ENCODE assay signal across 8 cellular contexts in genomic region chr18:70205421-70206397, GRCh38. TPM values are rescaled to one million over a fixed set of nuclear protein-coding genes. Genes with fewer than 3 reads are reported as not detected.
A peak's percentile ranks its signal among the peaks of the same experiment; 100 is the strongest.
DNase-seq lines count a peak whose midpoint lies in the region; ATAC-seq, FAIRE-seq and TF ChIP-seq lines count a peak whose summit lies in the region.

Gene RTTN, minus strand, starts transcription at chr18:70205687. Its CDS starts 29 bp downstream, at chr18:70205658.

- intact Hi-C loops in OCI-LY7 (cut with micrococcal nuclease; ENCODE audit: unreplicated experiment) (loop anchor here (10.0 kb wide), 2 partner anchors 229 to 1491 kb away; partner anchors contain the start of gene TMX3), endothelial cell of umbilical vein (cut with micrococcal nuclease) (loop anchor here (1.0 kb wide), 4 partner anchors 83 to 1490 kb away; partner anchors contain the start of gene TMX3)

- H3K4me1 ChIP-seq in OCI-LY7 (ENCODE audit: insufficient read depth, low read length, poor library complexity, severe bottlenecking) (peaks cover 12% of the 10 kb centered on the region), endothelial cell of umbilical vein (ENCODE audit: control insufficient read depth, extremely low read depth, insufficient read depth, low read length) (peaks cover 8% of the 10 kb centered on the region)

- DNase-seq in D341Med (ENCODE audit: low spot score), result peak; percentile 99
- DNase-seq in HuH-7.5 (ENCODE audit: low spot score), result peak; percentile 27
- peak; percentile 88 for DNase-seq in OCI-LY7 (ENCODE audit: low spot score)
- peak; percentile 88 for DNase-seq in activated T-cell treated with anti-CD3 and anti-CD28 coated beads for 1 hour (ENCODE audit: low read depth)
- DNase-seq in endothelial cell of umbilical vein (ENCODE audit: low read depth, low spot score), result peak; percentile 96
- peak; percentile 94 for DNase-seq in middle frontal gyrus (ENCODE audit: extremely low spot score, low spot score)
- peak; percentile 86 to 91 for DNase-seq in stimulated activated CD8-positive, alpha-beta memory T cell treated with anti-CD3 and anti-CD28 coated beads, Interleukin-2, amount 100 ng/mL, for 48 hours (ENCODE audit: low read depth in 2 of 2)

- H3K9me3 ChIP-seq in OCI-LY7 (ENCODE audit: low read length) (no peaks in the 10 kb centered on the region), endothelial cell of umbilical vein (replicated peaks; ENCODE audit: control insufficient read depth, insufficient read depth, low read length) (no peaks in the 10 kb centered on the region)

- no peaks in the 10 kb centered on the region for H3K9me1 ChIP-seq in endothelial cell of umbilical vein (replicated peaks; ENCODE audit: control insufficient read depth, extremely low read depth, insufficient read depth, low read length)

- dilution Hi-C loops in endothelial cell of umbilical vein (cut with MboI; ENCODE audit: extremely low pct_ligation_motif_present, low sequenced_read_pairs), result no loop called here

- TF ChIP-seq POLR2A in endothelial cell of umbilical vein (IDR thresholded peaks at IDR 0.05; ENCODE audit: low read depth, low read length), result no peak

- peak within 1 kb of the TSS; percentile 82 for H3K4me3 ChIP-seq in OCI-LY7 (ENCODE audit: low read depth, low read length, poor library complexity, severe bottlenecking)
- H3K4me3 ChIP-seq in endothelial cell of umbilical vein (replicated peaks in 1 of 3; ENCODE audit: insufficient read depth in 1 of 3, low read depth in 1 of 3, low read length in 3 of 3), result peak within 1 kb of the TSS; percentile 89 to 96 (median 95)

- H3K9ac ChIP-seq in endothelial cell of umbilical vein (replicated peaks; ENCODE audit: extremely low read depth, insufficient read depth, low read length), result peak within 1 kb of the TSS; percentile 94

- TF ChIP-seq CTCF in OCI-LY7 (conservative IDR thresholded peaks at IDR 0.05; ENCODE audit: low read length), result no peak
- no peak for TF ChIP-seq CTCF in endothelial cell of umbilical vein (IDR thresholded peaks at IDR 0.05; ENCODE audit: extremely low read depth in 1 of 2, insufficient read depth in 1 of 2, low read depth in 1 of 2, low read length in 2 of 2)

- H2AFZ ChIP-seq in OCI-LY7 (ENCODE audit: low read length) (peak within 1 kb of the TSS; percentile 99), endothelial cell of umbilical vein (ENCODE audit: low read depth, low read length) (peak within 1 kb of the TSS; percentile 100)

- H3K79me2 ChIP-seq in OCI-LY7 (ENCODE audit: insufficient read depth, low read depth, low read length) (peaks cover 12% of the 10 kb centered on the region; the same call in 1 of the 2 replicates), endothelial cell of umbilical vein (ENCODE audit: control insufficient read depth, insufficient read depth, low read length) (peaks cover 12% of the 10 kb centered on the region)

- no peaks in the 10 kb centered on the region for H4K20me1 ChIP-seq in OCI-LY7 (ENCODE audit: insufficient read depth, low read length)
- no peaks in the 10 kb centered on the region for H4K20me1 ChIP-seq in endothelial cell of umbilical vein (replicated peaks; ENCODE audit: control insufficient read depth, extremely low read depth, insufficient read depth, low read length)

- H3K4me2 ChIP-seq in OCI-LY7 (ENCODE audit: low read length) (peak within 1 kb of the TSS; percentile 90), endothelial cell of umbilical vein (ENCODE audit: insufficient read depth, low read length) (peak within 1 kb of the TSS; percentile 92)

- H3K9me2 ChIP-seq in OCI-LY7 (ENCODE audit: insufficient read depth, low read length), result no peaks in the 10 kb centered on the region

- peaks cover 14% of the 10 kb centered on the region for H3K36me3 ChIP-seq in OCI-LY7 (ENCODE audit: insufficient read depth, low read length)
- H3K36me3 ChIP-seq in endothelial cell of umbilical vein (ENCODE audit: control insufficient read depth in 2 of 2, extremely low read depth in 1 of 2, insufficient read depth in 2 of 2, low read length in 2 of 2), result no peaks in the 10 kb centered on the region

- POLR2A ChIA-PET in OCI-LY7 (lab: Charles Lee), result interaction anchor here (0.7 to 1.2 kb wide), 2 partner anchors 10 to 25 kb away, joined by 4 to 5 read pairs; no protein-coding TSS in a partner anchor
- POLR2A ChIA-PET in endothelial cell of umbilical vein (lab: Charles Lee), result interaction anchor here (0.6 to 1.2 kb wide), 3 partner anchors 10 to 216 kb away, joined by 3 read pairs; no protein-coding TSS in a partner anchor

- H3K27me3 ChIP-seq in endothelial cell of umbilical vein (ENCODE audit: control insufficient read depth in 2 of 2, insufficient read depth in 2 of 2, low read length in 2 of 2), result peaks cover 0 to 9% of the 10 kb centered on the region in 2 experiments

- H3K27ac ChIP-seq in OCI-LY7 (ENCODE audit: low read depth, low read length, poor library complexity, severe bottlenecking) (peak within 1 kb of the TSS; percentile 77), endothelial cell of umbilical vein (ENCODE audit: insufficient read depth, low read depth, low read length) (peak within 1 kb of the TSS; percentile 87)

- peak; percentile 95 for ATAC-seq in GM21526 (IDR thresholded peaks at IDR 0.05; ENCODE audit: low FRiP score, unreplicated experiment)

- FAIRE-seq in endothelial cell of umbilical vein (lab: Jason Lieb, UNC), result peak; percentile 93

- BruUV-seq in OCI-LY7 (replicated peaks; lab: Mats Ljungman, UMichigan) (no TSS peak), endothelial cell of umbilical vein (replicated peaks; lab: Mats Ljungman, UMichigan) (no TSS peak)

- CTCF ChIA-PET in OCI-LY7 (lab: Charles Lee; ENCODE audit: unreplicated experiment), result interaction anchor here (1.1 kb wide), 1 partner anchor 54 kb away, joined by 3 read pairs; no protein-coding TSS in a partner anchor
- CTCF ChIA-PET in endothelial cell of umbilical vein (lab: Charles Lee), result interaction anchor here (0.6 to 2.2 kb wide), 8 partner anchors 10 to 284 kb away, joined by 3 to 25 read pairs (median 4); no protein-coding TSS in a partner anchor

TF ChIP-seq in endothelial cell of umbilical vein, 7 proteins besides CTCF, POLR2A, EP300 and RAD21:
- TF ChIP-seq GATA2 (IDR thresholded peaks at IDR 0.05; ENCODE audit: insufficient read depth, insufficient read length, low read depth, low read length) (no peak), POLR2AphosphoS5 (IDR thresholded peaks at IDR 0.05; ENCODE audit: insufficient read depth, low read depth, low read length) (peak; percentile 57), MAX (IDR thresholded peaks at IDR 0.05; ENCODE audit: insufficient read depth, insufficient read length) (no peak), MYC (IDR thresholded peaks at IDR 0.05; ENCODE audit: low read depth, low read length) (no peak)

RNA-seq across cellular contexts. Expression of gene RTTN, which starts in this region (rescaled TPM):
- total RNA-seq in OCI-LY7 (2014; rRNA removed; shearing (Covaris generic)), result 20.5 and 29.7 TPM in 2 replicates
- total RNA-seq in OCI-LY7 (2022) (19.8 and 23.0 TPM in 2 replicates), endothelial cell of umbilical vein (16.7 and 17.4 TPM in 2 replicates)
- polyA plus RNA-seq in endothelial cell of umbilical vein, result 2.9 and 3.1 TPM in 2 replicates
- polyA plus RNA-seq in endothelial cell of umbilical vein (2011; cell fraction: cytosol; rRNA removed), result 3.3 and 3.6 TPM in 2 replicates
- polyA plus RNA-seq in endothelial cell of umbilical vein (2011; cell fraction: nucleus; rRNA removed), result 20.7 and 24.0 TPM in 2 replicates
- polyA plus RNA-seq in endothelial cell of umbilical vein (2012), result 3.3 and 6.5 TPM in 2 replicates
- 20.7 and 25.0 TPM in 2 replicates for polyA minus RNA-seq in endothelial cell of umbilical vein
- polyA minus RNA-seq in endothelial cell of umbilical vein (2011; cell fraction: cytosol; rRNA and poly(A)+ RNA removed), result 10.5 TPM
- 81.7 and 144 TPM in 2 replicates for polyA minus RNA-seq in endothelial cell of umbilical vein (2011; cell fraction: nucleus; rRNA and poly(A)+ RNA removed)

Comparison
In these comparisons a context has a peak if more than half of its experiments do, and no peak if none do; other contexts are left out.
1. Peak in every context shown above with its lines: DNase-seq, ATAC-seq, H3K4me3 ChIP-seq and H3K27ac ChIP-seq.
2. DNase-seq: peak in every context shown above with its lines; median percentile 99 in D341Med; 96 in endothelial cell of umbilical vein; 94 in middle frontal gyrus; 88 in stimulated activated CD8-positive, alpha-beta memory T cell treated with anti-CD3 and anti-CD28 coated beads, Interleukin-2, amount 100 ng/mL, for 48 hours; 88 in OCI-LY7; 88 in activated T-cell treated with anti-CD3 and anti-CD28 coated beads for 1 hour; 27 in HuH-7.5.